Comparison of ENCODE assay signal across 23 cellular contexts in genomic region chr2:85733121-85733960, GRCh38. TPM values are rescaled to one million over a fixed set of nuclear protein-coding genes. Genes with fewer than 3 reads are reported as not detected.
DNase-seq lines count a peak whose midpoint lies in the region; ATAC-seq and TF ChIP-seq lines count a peak whose summit lies in the region.
"Had no signal": no experiment of that assay in that cellular context is flagged by ENCODE, and none has a peak within 500 bp of the region (broad histone marks: within the 10 kb centered on the region; RNA-seq: fewer than 3 reads in every experiment).

No MANE protein-coding gene starts in this region.

- TF ChIP-seq POLR2A in suprapubic skin (IDR thresholded peaks at IDR 0.05), result no peak

- H3K27me3 Mint-ChIP-seq in activated naive CD8-positive, alpha-beta T cell treated with anti-CD3 and anti-CD28 coated beads for 36 hours, result peaks cover 16% of the 10 kb centered on the region

- TF ChIP-seq CTCF in heart right ventricle (IDR thresholded peaks at IDR 0.05) (no peak), suprapubic skin (IDR thresholded peaks at IDR 0.05) (no peak)

- H3K36me3 ChIP-seq in heart right ventricle (no peaks in the 10 kb centered on the region), suprapubic skin (no peaks in the 10 kb centered on the region)
- H3K36me3 ChIP-seq: breast epithelium had no signal

- H3K4me3 Mint-ChIP-seq in activated naive CD8-positive, alpha-beta T cell treated with anti-CD3 and anti-CD28 coated beads for 36 hours, result no peak overlapping the region
- H3K4me3 Mint-ChIP-seq: activated naive CD8-positive, alpha-beta T cell; activated T-cell treated with anti-CD3 and anti-CD28 coated beads, Interleukin-2, amount 50 U/mL, for 4 hours; CD4-positive, alpha-beta T cell; GM23338; stimulated activated effector memory CD8-positive, alpha-beta T cell treated with anti-CD3 and anti-CD28 coated beads, Interleukin-12 subunit alpha, Interleukin-12 subunit beta, amount 100 ng/mL, for 72 hours had no signal

- H3K9me3 ChIP-seq in heart right ventricle, result no peaks in the 10 kb centered on the region
- H3K9me3 ChIP-seq in suprapubic skin, result no peaks in the 10 kb centered on the region
- H3K9me3 ChIP-seq: breast epithelium had no signal

- DNase-seq in heart right ventricle (no peak), Right ventricle myocardium superior (no peak), NCI-H82 (lab: John Stamatoyannopoulos, UW) (peak; percentile 92), fibroblast of gingiva (ENCODE audit: low read depth) (peak; percentile 71), suprapubic skin (ENCODE audit: low spot score in 2 of 2) (peak in 1 of 2 donors; percentile 60), NCI-H748 (lab: John Stamatoyannopoulos, UW; ENCODE audit: unreplicated experiment) (no peak), CD1c-positive myeloid dendritic cell (ENCODE audit: extremely low spot score) (no peak)
- DNase-seq in activated naive CD8-positive, alpha-beta T cell treated with anti-CD3 and anti-CD28 coated beads for 36 hours, result no peak
- DNase-seq: activated CD4-positive, alpha-beta T cell treated with anti-CD3 and anti-CD28 coated beads, Interleukin-2, amount 50 U/mL, for 48 hours; activated T-cell treated with anti-CD3 and anti-CD28 coated beads, Interleukin-2, amount 50 U/mL, for 4 hours; CD4-positive, alpha-beta T cell; effector memory CD4-positive, alpha-beta T cell; NCI-H1436; PC-3 had no signal

- H3K4me1 ChIP-seq in heart right ventricle (peaks cover 6 to 55% (median 29%) of the 10 kb centered on the region in 9 donors), suprapubic skin (peaks cover 52% of the 10 kb centered on the region)

- ATAC-seq in heart right ventricle (no peak), Right ventricle myocardium superior (ENCODE audit: poor library complexity) (no peak)
- ATAC-seq: activated T-cell treated with anti-CD3 and anti-CD28 coated beads, Interleukin-2, amount 50 U/mL, for 4 hours; GM12878; GM23338; left colon; PC-3; stimulated activated effector memory CD8-positive, alpha-beta T cell treated with anti-CD3 and anti-CD28 coated beads, Interleukin-12 subunit alpha, Interleukin-12 subunit beta, amount 100 ng/mL, for 72 hours had no signal

- H3K36me3 Mint-ChIP-seq in activated naive CD8-positive, alpha-beta T cell treated with anti-CD3 and anti-CD28 coated beads for 36 hours, result no peaks in the 10 kb centered on the region
- H3K36me3 Mint-ChIP-seq: activated naive CD8-positive, alpha-beta T cell; stimulated activated effector memory CD8-positive, alpha-beta T cell treated with anti-CD3 and anti-CD28 coated beads, Interleukin-12 subunit alpha, Interleukin-12 subunit beta, amount 100 ng/mL, for 72 hours had no signal

- H3K9me3 Mint-ChIP-seq in activated naive CD8-positive, alpha-beta T cell treated with anti-CD3 and anti-CD28 coated beads for 36 hours, result no peaks in the 10 kb centered on the region
- H3K9me3 Mint-ChIP-seq: activated T-cell treated with anti-CD3 and anti-CD28 coated beads, Interleukin-2, amount 50 U/mL, for 4 hours; CD4-positive, alpha-beta T cell; GM23338; stimulated activated effector memory CD8-positive, alpha-beta T cell treated with anti-CD3 and anti-CD28 coated beads, Interleukin-12 subunit alpha, Interleukin-12 subunit beta, amount 100 ng/mL, for 72 hours had no signal

- H3K27ac Mint-ChIP-seq in activated naive CD8-positive, alpha-beta T cell treated with anti-CD3 and anti-CD28 coated beads for 36 hours, result no peak overlapping the region
- H3K27ac Mint-ChIP-seq: activated naive CD8-positive, alpha-beta T cell; CD4-positive, alpha-beta T cell; GM23338; stimulated activated effector memory CD8-positive, alpha-beta T cell treated with anti-CD3 and anti-CD28 coated beads, Interleukin-12 subunit alpha, Interleukin-12 subunit beta, amount 100 ng/mL, for 72 hours had no signal

- H3K4me3 ChIP-seq in heart right ventricle, result no peak overlapping the region
- no peak overlapping the region for H3K4me3 ChIP-seq in suprapubic skin
- H3K4me3 ChIP-seq: breast epithelium, GM12878, GM23338 had no signal

- intact Hi-C loops in heart right ventricle (cut with DNase I), result loop anchor here in 2 of 10 donors (5.0 to 10.0 kb wide), 2 partner anchors 64 to 351 kb away; no protein-coding TSS in a partner anchor
- intact Hi-C loops in Right ventricle myocardium superior (cut with DNase I), result no loop called here

- 91 to 95% methylated on average over 18 of the region's 18 CpGs for WGBS in heart right ventricle, 2 donors
- 82% methylated on average over 16 of the region's 18 CpGs for WGBS in suprapubic skin

- peaks cover 5% of the 10 kb centered on the region for H3K4me1 Mint-ChIP-seq in activated naive CD8-positive, alpha-beta T cell treated with anti-CD3 and anti-CD28 coated beads for 36 hours
- H3K4me1 Mint-ChIP-seq: GM23338 had no signal

- H3K27ac ChIP-seq in heart right ventricle (peak overlapping the region in 6 of 10 donors; percentile 22 to 61 (median 42)), suprapubic skin (peak overlapping the region; percentile 16)
- H3K27ac ChIP-seq: breast epithelium had no signal

- TF ChIP-seq EP300 in suprapubic skin (IDR thresholded peaks at IDR 0.05), result no peak

- H3K27me3 ChIP-seq in heart right ventricle (no peaks in the 10 kb centered on the region), suprapubic skin (no peaks in the 10 kb centered on the region)
- H3K27me3 ChIP-seq: breast epithelium had no signal

RNA-seq across cellular contexts. Expression of gene ATOH8, which starts 20.4 kb away (rescaled TPM):
- total RNA-seq in heart right ventricle (10 to 100 TPM in 9 of 10 donors, 1 to 10 TPM in 1; 8.7 to 33.4 (median 15.2) TPM), Right ventricle myocardium superior (25.8 TPM), suprapubic skin (10 to 100 TPM in 3 of 4 donors, 1 to 10 TPM in 1; 9.7 to 30.3 (median 27.3) TPM)
- polyA plus RNA-seq in heart right ventricle, result 10 to 100 TPM; 35.2 to 45.9 TPM
- not detected for total RNA-seq in activated naive CD8-positive, alpha-beta T cell treated with anti-CD3 and anti-CD28 coated beads for 36 hours
- total RNA-seq: activated T-cell treated with anti-CD3 and anti-CD28 coated beads, Interleukin-2, amount 50 U/mL, for 4 hours; CD4-positive, alpha-beta T cell; GM12878 had no signal

RNA-seq across cellular contexts. Expression of gene GNLY, which starts 39.2 kb away (rescaled TPM):
- total RNA-seq in heart right ventricle, result 10 to 100 TPM in 1 of 10 donors, 1 to 10 TPM in 5, under 1 TPM in 4; 0.17 to 43.2 (median 1.2) TPM
- polyA plus RNA-seq in heart right ventricle, result 1 to 10 TPM; 1.2 to 3.1 TPM
- total RNA-seq in Right ventricle myocardium superior, result 1.7 TPM
- total RNA-seq in suprapubic skin, result 1 to 10 TPM in 3 of 4 donors, not detected in 1; 1.6 to 4.8 (median 1.9) TPM
- 1 to 10 TPM; 1.5 to 2.1 TPM for total RNA-seq in activated naive CD8-positive, alpha-beta T cell treated with anti-CD3 and anti-CD28 coated beads for 36 hours
- total RNA-seq: A673, GM23338, NCI-H460, osteoblast, PC-3 had no signal
- polyA plus RNA-seq: GM23338 had no signal

Comparison
In these comparisons a context has a peak if more than half of its experiments do, and no peak if none do; other contexts are left out.
1. DNase-seq: peak in NCI-H82 (single experiment) and fibroblast of gingiva (single experiment); none in heart right ventricle (0 of 2), Right ventricle myocardium superior (single experiment), NCI-H748 (single experiment), CD1c-positive myeloid dendritic cell (single experiment) and activated naive CD8-positive, alpha-beta T cell treated with anti-CD3 and anti-CD28 coated beads for 36 hours (single experiment).
2. RNA of gene ATOH8, which starts 20.4 kb away (total RNA-seq): 9.7 to 30.3 TPM in suprapubic skin, 25.8 TPM in Right ventricle myocardium superior (single experiment) and 8.7 to 33.4 TPM in heart right ventricle; not detected in activated naive CD8-positive, alpha-beta T cell treated with anti-CD3 and anti-CD28 coated beads for 36 hours; every median in the first group is over 4 times any median in the second.